Comparison of ENCODE assay signal across 12 cellular contexts in the genomic region with DNA sequence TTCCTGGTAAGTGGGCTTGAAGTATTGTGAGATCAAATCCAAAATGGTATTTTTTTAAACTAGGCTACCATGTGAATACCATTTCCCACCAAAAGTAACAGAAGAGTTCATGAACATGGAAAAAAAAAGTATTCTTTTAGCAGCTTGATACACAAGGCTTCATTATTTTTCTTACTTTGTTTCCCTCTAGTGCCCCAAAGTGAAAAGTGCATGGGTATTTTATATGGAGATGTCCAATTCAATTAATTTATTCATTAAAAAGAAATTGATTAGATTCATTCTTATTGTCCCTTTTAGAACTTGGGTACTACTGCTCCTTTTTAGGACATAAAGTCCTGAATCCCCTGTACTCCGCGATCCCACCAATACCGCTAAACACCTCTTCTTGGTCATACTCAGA. TPM values are rescaled to one million over a fixed set of nuclear protein-coding genes. Genes with fewer than 3 reads are reported as not detected.
DNase-seq lines count a peak whose midpoint lies in the region; ATAC-seq, FAIRE-seq and TF ChIP-seq lines count a peak whose summit lies in the region.
"Had no signal": no experiment of that assay in that cellular context is flagged by ENCODE, and none has a peak within 500 bp of the region (broad histone marks: within the 10 kb centered on the region; RNA-seq: fewer than 3 reads in every experiment).

No MANE protein-coding gene starts in this region.

- H2AFZ ChIP-seq in astrocyte (ENCODE audit: low read depth, low read length), result no peak overlapping the region
- no peak overlapping the region for H2AFZ ChIP-seq in mesenchymal stem cell (ENCODE audit: low read depth, low read length)

- H2BK12ac ChIP-seq in mesenchymal stem cell (ENCODE audit: low read length in 2 of 2), result no peak overlapping the region

- no peaks in the 10 kb centered on the region for H3K79me2 ChIP-seq in astrocyte (ENCODE audit: insufficient read depth, low read length)

- FAIRE-seq in D721Med (lab: Jason Lieb, UNC), result no peak
- FAIRE-seq in astrocyte (lab: Jason Lieb, UNC), result peak; percentile 9
- FAIRE-seq: G401.6 had no signal

- POLR2A ChIA-PET in HEK293T (lab: Yijun Ruan, JAX), result no interaction called here

- H3K27ac ChIP-seq in astrocyte (ENCODE audit: low read depth, low read length) (no peak overlapping the region), mesenchymal stem cell (ENCODE audit: low read length, poor library complexity, severe bottlenecking) (no peak overlapping the region)
- H3K27ac ChIP-seq: neutrophil, SJSA1 had no signal

- peaks cover 8% of the 10 kb centered on the region for H3K4me1 Mint-ChIP-seq in astrocyte (ENCODE audit: low read depth, unreplicated experiment)

- no peaks in the 10 kb centered on the region for H4K20me1 ChIP-seq in astrocyte (ENCODE audit: insufficient read depth, low read length)

- intact Hi-C loops in posterior vena cava (cut with DNase I), result no loop called here

- H3K36me3 ChIP-seq in astrocyte (ENCODE audit: insufficient read depth, low read length) (no peaks in the 10 kb centered on the region), mesenchymal stem cell (ENCODE audit: control insufficient read depth in 1 of 2, insufficient read depth in 2 of 2, low read depth in 1 of 2, low read length in 2 of 2) (no peaks in the 10 kb centered on the region)
- H3K36me3 ChIP-seq: neutrophil, SJSA1 had no signal

- H3K14ac ChIP-seq in mesenchymal stem cell (ENCODE audit: low read length in 2 of 2), result no peak overlapping the region

- H3K4ac ChIP-seq in mesenchymal stem cell (ENCODE audit: low read depth in 1 of 2, low read length in 2 of 2), result no peak overlapping the region

- H3K27me3 ChIP-seq in astrocyte (ENCODE audit: insufficient read depth, low read length) (peaks cover 9% of the 10 kb centered on the region), mesenchymal stem cell (ENCODE audit: control insufficient read depth in 1 of 2, insufficient read depth in 1 of 2, low read length in 2 of 2) (peaks cover 0 to 2% of the 10 kb centered on the region in 2 experiments)
- H3K27me3 ChIP-seq: neutrophil, SJSA1 had no signal

- H3K9me3 Mint-ChIP-seq in astrocyte (ENCODE audit: unreplicated experiment), result no peaks in the 10 kb centered on the region

- TF ChIP-seq CTCF in D721Med (IDR thresholded peaks at IDR 0.05; ENCODE audit: insufficient read depth, missing control alignments) (peak; percentile 20), LNCAP (IDR thresholded peaks at IDR 0.05) (peak; percentile 56; the same call in 1 of the 2 replicates), astrocyte (IDR thresholded peaks at IDR 0.05; ENCODE audit: insufficient read depth, low read depth, low read length) (peak; percentile 19)

- no peak for DNase-seq in D721Med (ENCODE audit: insufficient read length, low spot score)
- DNase-seq in astrocyte (ENCODE audit: low read depth), result peak; percentile 2
- peak; percentile 16 for DNase-seq in mesenchymal stem cell
- no peak for DNase-seq in HEK293T (ENCODE audit: extremely low spot score)
- no peak for DNase-seq in stimulated activated CD4-positive, alpha-beta T cell treated with anti-CD3 and anti-CD28 coated beads, Interleukin-2, amount 100 ng/mL, for 24 hours
- no peak for DNase-seq in posterior vena cava (ENCODE audit: low spot score)
- DNase-seq: NCI-H146 had no signal

- H3K27me3 Mint-ChIP-seq in astrocyte (ENCODE audit: low read depth, unreplicated experiment), result peaks cover 4% of the 10 kb centered on the region

- H2BK5ac ChIP-seq in mesenchymal stem cell (ENCODE audit: low read depth, low read length, poor library complexity, severe bottlenecking), result no peak overlapping the region

- H3K27ac Mint-ChIP-seq in astrocyte (ENCODE audit: unreplicated experiment), result no peak overlapping the region

- H3K36me3 Mint-ChIP-seq in astrocyte (ENCODE audit: low read depth, unreplicated experiment), result no peaks in the 10 kb centered on the region

- H3K9me3 ChIP-seq in astrocyte (ENCODE audit: insufficient read depth, low read depth, low read length), result no peaks in the 10 kb centered on the region
- H3K9me3 ChIP-seq in mesenchymal stem cell (ENCODE audit: control insufficient read depth, low read length), result no peaks in the 10 kb centered on the region
- H3K9me3 ChIP-seq: neutrophil, SJSA1 had no signal

- 93% methylated on average over 3 of the region's 3 CpGs for WGBS in mesenchymal stem cell

- ATAC-seq in HG03378 (IDR thresholded peaks at IDR 0.05; ENCODE audit: unreplicated experiment), result no peak

- no peak overlapping the region for H3K18ac ChIP-seq in mesenchymal stem cell (ENCODE audit: low read depth in 1 of 2, low read length in 2 of 2)

- no peak overlapping the region for H4K91ac ChIP-seq in mesenchymal stem cell (ENCODE audit: low read length)

- H3K79me1 ChIP-seq in mesenchymal stem cell (replicated peaks; ENCODE audit: low read length, poor library complexity, severe bottlenecking), result no peaks in the 10 kb centered on the region

- H3K9ac ChIP-seq in astrocyte (ENCODE audit: low read length) (no peak overlapping the region), mesenchymal stem cell (ENCODE audit: low read length) (no peak overlapping the region)

- no peak overlapping the region for H3K23ac ChIP-seq in mesenchymal stem cell (ENCODE audit: low read length in 2 of 2)

- no peak overlapping the region for H4K8ac ChIP-seq in mesenchymal stem cell (ENCODE audit: low read length)

- H3K4me3 ChIP-seq in astrocyte (ENCODE audit: insufficient read depth, low read depth, low read length) (no peak overlapping the region), mesenchymal stem cell (ENCODE audit: insufficient read depth in 1 of 2, low read depth in 1 of 2, low read length in 2 of 2) (no peak overlapping the region)
- H3K4me3 ChIP-seq: SJSA1 had no signal

- H3K4me2 ChIP-seq in astrocyte (ENCODE audit: low read length), result no peak overlapping the region
- no peak overlapping the region for H3K4me2 ChIP-seq in mesenchymal stem cell (ENCODE audit: low read length, poor library complexity, severe bottlenecking)

- H3K4me1 ChIP-seq in astrocyte (ENCODE audit: insufficient read depth, low read length), result peaks cover 28% of the 10 kb centered on the region
- H3K4me1 ChIP-seq in mesenchymal stem cell (ENCODE audit: control insufficient read depth, insufficient read depth, low read depth, low read length), result no peaks in the 10 kb centered on the region
- H3K4me1 ChIP-seq: SJSA1 had no signal

- H2BK120ac ChIP-seq in mesenchymal stem cell (ENCODE audit: low read depth, low read length), result no peak overlapping the region

- H2BK15ac ChIP-seq in mesenchymal stem cell (ENCODE audit: low read depth, poor library complexity, severe bottlenecking), result no peak overlapping the region

- CTCF ChIA-PET in HEK293T (lab: Yijun Ruan, JAX), result no interaction called here

- no peak overlapping the region for H2AK5ac ChIP-seq in mesenchymal stem cell (ENCODE audit: low read length, severe bottlenecking)

- H3K4me3 Mint-ChIP-seq in astrocyte (ENCODE audit: unreplicated experiment), result no peak overlapping the region

TF ChIP-seq in HEK293T, 16 proteins besides CTCF, POLR2A, EP300 and RAD21:
- TF ChIP-seq L3MBTL2 (conservative IDR thresholded peaks at IDR 0.05) (no peak; the same call in 1 of the 2 replicates), ARNT (IDR thresholded peaks at IDR 0.05) (no peak), FOXK2 (IDR thresholded peaks at IDR 0.05) (no peak), FOXM1 (IDR thresholded peaks at IDR 0.05; ENCODE audit: borderline replicate concordance) (no peak), TARDBP (IDR thresholded peaks at IDR 0.05) (no peak), HDGF (IDR thresholded peaks at IDR 0.05; ENCODE audit: borderline replicate concordance) (no peak), SP1 (IDR thresholded peaks at IDR 0.05) (no peak), BHLHE40 (IDR thresholded peaks at IDR 0.05; ENCODE audit: borderline replicate concordance) (no peak), FOXA1 (IDR thresholded peaks at IDR 0.05) (no peak), ZNF384 (IDR thresholded peaks at IDR 0.05) (no peak), LEF1 (IDR thresholded peaks at IDR 0.05; ENCODE audit: borderline replicate concordance) (no peak), ELF4 (IDR thresholded peaks at IDR 0.05) (no peak), SUZ12 (IDR thresholded peaks at IDR 0.05) (no peak), NFRKB (IDR thresholded peaks at IDR 0.05) (no peak), CTBP1 (IDR thresholded peaks at IDR 0.05; ENCODE audit: borderline replicate concordance) (no peak)
- TF ChIP-seq, protein P1, sequence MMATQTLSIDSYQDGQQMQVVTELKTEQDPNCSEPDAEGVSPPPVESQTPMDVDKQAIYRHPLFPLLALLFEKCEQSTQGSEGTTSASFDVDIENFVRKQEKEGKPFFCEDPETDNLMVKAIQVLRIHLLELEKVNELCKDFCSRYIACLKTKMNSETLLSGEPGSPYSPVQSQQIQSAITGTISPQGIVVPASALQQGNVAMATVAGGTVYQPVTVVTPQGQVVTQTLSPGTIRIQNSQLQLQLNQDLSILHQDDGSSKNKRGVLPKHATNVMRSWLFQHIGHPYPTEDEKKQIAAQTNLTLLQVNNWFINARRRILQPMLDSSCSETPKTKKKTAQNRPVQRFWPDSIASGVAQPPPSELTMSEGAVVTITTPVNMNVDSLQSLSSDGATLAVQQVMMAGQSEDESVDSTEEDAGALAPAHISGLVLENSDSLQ (IDR thresholded peaks at IDR 0.05), result no peak
TF ChIP-seq in HEK293T: peak in this region for 0.

RNA-seq across cellular contexts. Expression of gene SCEL, which starts 28.6 kb away (rescaled TPM):
- total RNA-seq in astrocyte (0.27 TPM in 1 of 2 replicates, not detected in the other), posterior vena cava (not detected)
- not detected for polyA plus RNA-seq in mesenchymal stem cell (2013, experiment 1 of 2)
- polyA plus RNA-seq in mesenchymal stem cell (2013, experiment 2 of 2), result not detected
- total RNA-seq: SJSA1 had no signal

Comparison
In these comparisons a context has a peak if more than half of its experiments do, and no peak if none do; other contexts are left out.
1. DNase-seq: peak in astrocyte (single experiment) and mesenchymal stem cell (single experiment); none in D721Med (single experiment), HEK293T (single experiment), stimulated activated CD4-positive, alpha-beta T cell treated with anti-CD3 and anti-CD28 coated beads, Interleukin-2, amount 100 ng/mL, for 24 hours (0 of 2) and posterior vena cava (single experiment).
2. Peak in every context shown above with its lines, with median percentiles within 50 percentile points of each other: CTCF ChIP-seq.